Comparison of ENCODE assay signal across 16 cellular contexts in the genomic region with DNA sequence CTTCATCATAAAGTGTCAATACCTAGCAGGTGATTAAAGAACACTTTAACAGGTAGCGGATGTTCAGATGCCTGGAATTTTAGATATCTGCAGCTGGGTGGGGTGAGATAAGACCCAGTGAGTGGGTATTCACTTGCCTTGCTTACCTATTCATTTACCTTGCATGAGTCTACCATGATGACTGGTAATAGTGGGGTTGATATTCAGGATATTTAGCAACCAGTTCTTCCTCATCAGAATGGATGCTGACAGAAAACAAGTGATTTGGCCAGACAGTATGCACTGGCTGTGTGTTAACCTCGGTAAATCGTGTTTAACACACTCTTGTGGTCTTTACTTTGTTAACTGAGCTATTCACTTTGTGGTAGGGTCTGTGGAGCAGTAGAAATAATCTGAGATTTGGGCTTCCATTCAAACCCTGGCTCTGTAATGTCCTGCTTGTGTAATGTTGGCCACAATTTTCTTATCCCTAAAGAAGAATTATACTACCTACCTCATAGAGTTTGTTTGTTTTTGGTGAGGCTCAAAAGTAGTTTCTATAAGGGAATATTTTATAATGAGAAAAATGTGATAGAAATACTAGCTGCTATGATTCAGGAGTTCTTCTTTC.
DNase-seq lines count a peak whose midpoint lies in the region; ATAC-seq, FAIRE-seq and TF ChIP-seq lines count a peak whose summit lies in the region.
"Had no signal": no experiment of that assay in that cellular context is flagged by ENCODE, and none has a peak within 500 bp of the region (broad histone marks: within the 10 kb centered on the region; RNA-seq: fewer than 3 reads in every experiment).

No MANE protein-coding gene starts in this region.

- H3K79me2 ChIP-seq in GM23338 (replicated peaks; ENCODE audit: insufficient read depth), result no peaks in the 10 kb centered on the region
- no peaks in the 10 kb centered on the region for H3K79me2 ChIP-seq in osteoblast (ENCODE audit: insufficient read depth, low read length)
- H3K79me2 ChIP-seq: parathyroid adenoma had no signal

- peaks cover 5% of the 10 kb centered on the region for H3K9me3 Mint-ChIP-seq in GM23338
- H3K9me3 Mint-ChIP-seq in naive thymus-derived CD4-positive, alpha-beta T cell, result peaks cover 0 to 8% (median 0%) of the 10 kb centered on the region in 11 donors

- H3K27ac ChIP-seq in GM23338 (ENCODE audit: low read depth), result no peak overlapping the region
- peak overlapping the region; percentile 1; the same call in 1 of the 2 replicates for H3K27ac ChIP-seq in Panc1 (ENCODE audit: low read length)
- H3K27ac ChIP-seq in osteoblast (ENCODE audit: low read depth, low read length), result peak overlapping the region; percentile 58
- no peak overlapping the region for H3K27ac ChIP-seq in naive thymus-derived CD4-positive, alpha-beta T cell (ENCODE audit: low read depth, low read length)
- H3K27ac ChIP-seq in dorsolateral prefrontal cortex, result peak overlapping the region in 7 of 59 donors; percentile 1 to 34 (median 12)
- H3K27ac ChIP-seq: parathyroid adenoma had no signal

- H3K4me1 Mint-ChIP-seq in GM23338, result peaks cover 18% of the 10 kb centered on the region
- H3K4me1 Mint-ChIP-seq in naive thymus-derived CD4-positive, alpha-beta T cell, result peaks cover 11 to 30% (median 27%) of the 10 kb centered on the region in 7 donors

- CTCF ChIA-PET in Panc1 (lab: Charles Lee), result no interaction called here
- CTCF ChIA-PET in naive thymus-derived CD4-positive, alpha-beta T cell (lab: Charles Lee), result no interaction called here

- intact Hi-C loops in Panc1 (cut with micrococcal nuclease; ENCODE audit: unreplicated experiment), result no loop called here
- intact Hi-C loops in naive thymus-derived CD4-positive, alpha-beta T cell (cut with micrococcal nuclease), result no loop called here
- intact Hi-C loops in dorsolateral prefrontal cortex (cut with DNase I), result no loop called here

- H3K36me3 ChIP-seq in GM23338 (ENCODE audit: insufficient read depth) (no peaks in the 10 kb centered on the region), Panc1 (ENCODE audit: control insufficient read depth, insufficient read depth, low read length) (no peaks in the 10 kb centered on the region), osteoblast (ENCODE audit: insufficient read depth, low read length) (no peaks in the 10 kb centered on the region)
- H3K36me3 ChIP-seq in naive thymus-derived CD4-positive, alpha-beta T cell (ENCODE audit: control insufficient read depth in 2 of 3, insufficient read depth in 3 of 3, low read length in 3 of 3), result no peaks in the 10 kb centered on the region
- H3K36me3 ChIP-seq: stomach had no signal

- peaks cover 7% of the 10 kb centered on the region for H3K36me3 Mint-ChIP-seq in GM23338 (ENCODE audit: low read depth)
- peaks cover 0 to 10% (median 0%) of the 10 kb centered on the region in 5 donors for H3K36me3 Mint-ChIP-seq in naive thymus-derived CD4-positive, alpha-beta T cell

- TF ChIP-seq CTCF in GM23338 (conservative IDR thresholded peaks at IDR 0.05; ENCODE audit: low read depth in 2 of 2) (no peak), Panc1 (IDR thresholded peaks at IDR 0.05) (no peak), epithelial cell of esophagus (IDR thresholded peaks at IDR 0.05; ENCODE audit: insufficient read depth, low read depth, low read length, missing control alignments) (no peak), osteoblast (IDR thresholded peaks at IDR 0.05; ENCODE audit: extremely low read depth, low read depth, low read length) (no peak), dorsolateral prefrontal cortex (IDR thresholded peaks at IDR 0.05 in 54 of 56, conservative IDR thresholded peaks at IDR 0.05 in 2 of 56; ENCODE audit: low read depth in 1 of 56, partially characterized antibody in 56 of 56) (no peak)

- DNase-seq in GM23338 (ENCODE audit: low spot score) (no peak), Panc1 (ENCODE audit: low read depth, low spot score) (no peak), epithelial cell of esophagus (ENCODE audit: low read depth) (peak; percentile 56), osteoblast (ENCODE audit: insufficient read length, low spot score, missing footprints) (no peak), HTR-8/SVneo (ENCODE audit: insufficient read length, low spot score) (no peak), dorsolateral prefrontal cortex (no peak), GM12892 (ENCODE audit: insufficient read length) (no peak)
- no peak for DNase-seq in naive thymus-derived CD4-positive, alpha-beta T cell
- DNase-seq: activated naive CD4-positive, alpha-beta T cell treated with anti-CD3 and anti-CD28 coated beads, Interleukin-2, amount 50 U/mL, for 16 hours; activated T-cell treated with anti-CD3 and anti-CD28 coated beads for 4 hours; AML-193; NCI-H1694; stimulated activated CD4-positive, alpha-beta T cell treated with anti-CD3 and anti-CD28 coated beads, Interleukin-2, amount 100 ng/mL, for 48 hours; stomach had no signal

- no peaks in the 10 kb centered on the region for H4K20me1 ChIP-seq in GM23338 (replicated peaks; ENCODE audit: insufficient read depth)
- no peaks in the 10 kb centered on the region for H4K20me1 ChIP-seq in osteoblast (ENCODE audit: insufficient read depth, low read length)

- no peak overlapping the region for H2AFZ ChIP-seq in GM23338
- H2AFZ ChIP-seq in osteoblast (ENCODE audit: low read length), result peak overlapping the region; percentile 10

- TF ChIP-seq POLR2A in GM12892 (IDR thresholded peaks at IDR 0.05; ENCODE audit: low read depth, low read length), result no peak

- H3K4me3 ChIP-seq in GM23338 (no peak overlapping the region), Panc1 (ENCODE audit: low read depth in 2 of 2, low read length in 2 of 2) (no peak overlapping the region), epithelial cell of esophagus (ENCODE audit: low read length) (no peak overlapping the region), osteoblast (ENCODE audit: insufficient read depth, low read length) (no peak overlapping the region), dorsolateral prefrontal cortex (no peak overlapping the region)
- no peak overlapping the region for H3K4me3 ChIP-seq in naive thymus-derived CD4-positive, alpha-beta T cell (ENCODE audit: low read length)
- H3K4me3 ChIP-seq: stomach had no signal

- H3K4me1 ChIP-seq in GM23338 (ENCODE audit: insufficient read depth), result peaks cover 12% of the 10 kb centered on the region
- H3K4me1 ChIP-seq in Panc1 (ENCODE audit: control insufficient read depth, insufficient read depth, low read length), result no peaks in the 10 kb centered on the region; the same call in 1 of the 2 replicates
- peaks cover 17% of the 10 kb centered on the region for H3K4me1 ChIP-seq in osteoblast (ENCODE audit: insufficient read depth, low read length)
- H3K4me1 ChIP-seq in naive thymus-derived CD4-positive, alpha-beta T cell (ENCODE audit: control insufficient read depth in 2 of 2, insufficient read depth in 2 of 2, low read length in 2 of 2), result peaks cover 9 to 13% of the 10 kb centered on the region in 2 donors

- no peak overlapping the region for H3K27ac Mint-ChIP-seq in GM23338
- H3K27ac Mint-ChIP-seq in naive thymus-derived CD4-positive, alpha-beta T cell, result no peak overlapping the region

- no peaks in the 10 kb centered on the region; the same call in 1 of the 2 replicates for H3K9me2 ChIP-seq in GM23338 (ENCODE audit: insufficient read depth)

- H3K4me3 Mint-ChIP-seq in GM23338, result no peak overlapping the region
- H3K4me3 Mint-ChIP-seq in naive thymus-derived CD4-positive, alpha-beta T cell, result no peak overlapping the region
- H3K4me3 Mint-ChIP-seq: dendritic cell treated with granulocyte-macrophage colony-stimulating factor and Interleukin-4, amounts not matched to agents 40 ng/mL and 50 ng/mL, for 4 days had no signal

- in situ Hi-C loops in Panc1 (cut with HindIII; ENCODE audit: low pct_unique_long_range_greater_than_20kb, low sequenced_read_pairs), result no loop called here

- H3K27me3 Mint-ChIP-seq in GM23338 (ENCODE audit: insufficient read depth, low read depth, poor library complexity), result peaks cover 2% of the 10 kb centered on the region
- no peaks in the 10 kb centered on the region for H3K27me3 Mint-ChIP-seq in naive thymus-derived CD4-positive, alpha-beta T cell
- H3K27me3 Mint-ChIP-seq: dendritic cell treated with granulocyte-macrophage colony-stimulating factor and Interleukin-4, amounts not matched to agents 40 ng/mL and 50 ng/mL, for 4 days had no signal

- H3K9me3 ChIP-seq in Panc1 (ENCODE audit: control insufficient read depth, insufficient read depth, low read depth, low read length), result no peaks in the 10 kb centered on the region
- no peaks in the 10 kb centered on the region for H3K9me3 ChIP-seq in osteoblast (ENCODE audit: low read depth, low read length)
- H3K9me3 ChIP-seq in naive thymus-derived CD4-positive, alpha-beta T cell (ENCODE audit: control insufficient read depth in 2 of 3, low read length in 3 of 3), result no peaks in the 10 kb centered on the region

- FAIRE-seq in HTR-8/SVneo (lab: Jason Lieb, UNC) (no peak), GM12892 (lab: Jason Lieb, UNC) (no peak)

- BruUV-seq in Panc1 (replicated peaks; lab: Mats Ljungman, UMichigan), result no TSS peak

- H3K27me3 ChIP-seq in GM23338 (ENCODE audit: insufficient read depth) (no peaks in the 10 kb centered on the region), Panc1 (ENCODE audit: control insufficient read depth, insufficient read depth, low read length) (no peaks in the 10 kb centered on the region), osteoblast (ENCODE audit: insufficient read depth, low read length) (no peaks in the 10 kb centered on the region), dorsolateral prefrontal cortex (no peaks in the 10 kb centered on the region)
- H3K27me3 ChIP-seq in naive thymus-derived CD4-positive, alpha-beta T cell (ENCODE audit: control insufficient read depth in 2 of 2, insufficient read depth in 2 of 2, low read length in 2 of 2), result no peaks in the 10 kb centered on the region
- H3K27me3 ChIP-seq: stomach had no signal

- H3K4me2 ChIP-seq in GM23338 (0 out of 2 replicates have a peak overlapping the region, but pooled peaks have one; percentile 58), osteoblast (ENCODE audit: insufficient read depth, low read length) (no peak overlapping the region)

- no peaks in the 10 kb centered on the region for H3F3A ChIP-seq in GM23338 (replicated peaks; ENCODE audit: low read depth)

- POLR2A ChIA-PET in Panc1 (lab: Charles Lee), result no interaction called here
- POLR2A ChIA-PET in naive thymus-derived CD4-positive, alpha-beta T cell (lab: Charles Lee), result interaction anchor here (0.6 to 0.7 kb wide), 3 partner anchors 18 to 138 kb away, joined by 3 read pairs; no protein-coding TSS in a partner anchor

- no peak for ATAC-seq in GM23338
- no peak for ATAC-seq in Panc1
- no peak for ATAC-seq in naive thymus-derived CD4-positive, alpha-beta T cell

TF ChIP-seq in GM23338, 12 proteins besides CTCF, POLR2A, EP300 and RAD21:
- no peak for TF ChIP-seq EZH2phosphoT487 (IDR thresholded peaks at IDR 0.05; ENCODE audit: unreplicated experiment)
- no peak for TF ChIP-seq EZH2 (IDR thresholded peaks at IDR 0.05; ENCODE audit: low read depth, unreplicated experiment)
- TF ChIP-seq STAT1 (IDR thresholded peaks at IDR 0.05; ENCODE audit: unreplicated experiment), result no peak
- TF ChIP-seq CREB1 (CRISPR knock-in tag; IDR thresholded peaks at IDR 0.05; ENCODE audit: low read depth), result no peak
TF ChIP-seq in GM23338: peak in this region for 0.

Comparison
In these comparisons a context has a peak if more than half of its experiments do, and no peak if none do; other contexts are left out.
1. H3K27ac ChIP-seq: peak in Panc1 (single experiment) and osteoblast (single experiment); none in GM23338 (single experiment) and naive thymus-derived CD4-positive, alpha-beta T cell (single experiment).